12 cellular contexts compared by ENCODE assay signal in the genomic region with DNA sequence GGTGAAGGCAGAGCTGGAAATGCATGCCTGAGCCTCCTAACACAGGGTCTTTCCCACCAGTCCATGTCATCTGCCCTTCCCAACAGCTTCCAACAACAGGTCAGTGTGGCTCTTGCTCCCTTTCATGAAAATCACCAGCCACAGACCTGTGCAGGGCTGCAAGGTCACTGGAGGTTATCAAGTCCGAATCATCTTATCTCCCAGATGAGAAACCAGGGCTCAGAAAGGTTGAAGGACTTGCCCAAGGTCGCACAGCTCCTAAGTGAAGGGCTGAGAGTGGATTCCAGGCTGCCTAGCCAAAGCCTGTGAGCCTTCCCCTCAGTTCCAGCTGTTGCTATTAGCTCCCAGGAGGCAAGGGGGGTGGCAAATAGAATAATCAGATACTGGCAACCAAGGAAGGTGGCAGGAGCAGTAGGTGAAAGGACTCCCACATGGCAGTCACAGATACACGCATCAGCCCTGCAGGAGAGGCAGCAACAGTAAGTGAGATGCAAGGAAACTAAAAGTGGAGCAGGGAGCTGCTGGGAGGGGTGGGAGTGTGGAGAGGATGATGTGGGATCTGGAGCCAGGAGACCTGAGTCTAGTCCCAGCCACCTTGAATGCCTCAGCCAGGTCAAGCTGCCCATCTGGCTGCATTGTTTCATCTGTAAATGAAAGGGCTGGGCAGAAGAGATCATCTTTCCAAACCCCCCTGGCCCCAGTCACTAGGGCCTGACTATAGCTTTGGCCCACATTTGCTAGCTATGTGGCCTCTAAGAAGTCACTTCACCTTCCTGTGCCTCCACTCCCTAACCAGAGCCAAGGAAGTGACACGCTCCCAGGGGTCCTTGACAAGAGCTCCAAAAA.
DNase-seq lines count a peak whose midpoint lies in the region; ATAC-seq, FAIRE-seq and TF ChIP-seq lines count a peak whose summit lies in the region.
"Had no signal": no experiment of that assay in that cellular context is flagged by ENCODE, and none has a peak within 500 bp of the region (broad histone marks: within the 10 kb centered on the region; RNA-seq: fewer than 3 reads in every experiment).

No MANE protein-coding gene starts in this region.

- H2BK5ac ChIP-seq in IMR-90 (ENCODE audit: low read depth, low read length, poor library complexity, severe bottlenecking): no peak overlapping the region
- H2BK5ac ChIP-seq in H1 (ENCODE audit: low read depth, low read length): peak overlapping the region; percentile 7

- H3K23ac ChIP-seq in IMR-90 (ENCODE audit: low read depth, low read length): peak overlapping the region; percentile 50; the same call in 1 of the 2 replicates
- no peak overlapping the region for H3K23ac ChIP-seq in H1 (ENCODE audit: insufficient read length)

- DNase-seq in IMR-90 (no peak), H1 (ENCODE audit: low read depth in 1 of 2, low spot score in 2 of 2) (no peak), GM23248 (no peak), NCI-H2029 (lab: John Stamatoyannopoulos, UW) (no peak)
- no peak for DNase-seq in effector CD8-positive, alpha-beta T cell (lab: John Stamatoyannopoulos, UW)
- DNase-seq: activated T-cell treated with anti-CD3 and anti-CD28 coated beads, Interleukin-2, amount 50 U/mL, for 48 hours; CD8-positive, alpha-beta memory T cell; NCI-H146; RPMI8226 had no signal

- no peak overlapping the region for H2AFZ ChIP-seq in IMR-90 (replicated peaks; ENCODE audit: low read length, poor library complexity)
- no peak overlapping the region for H2AFZ ChIP-seq in H1 (ENCODE audit: low read length)
- no peak overlapping the region for H2AFZ ChIP-seq in parathyroid adenoma
- H2AFZ ChIP-seq in GM23248: no peak overlapping the region

- no peak for TF ChIP-seq POLR2A in IMR-90 (IDR thresholded peaks at IDR 0.05; ENCODE audit: low read depth, low read length)
- no peak for TF ChIP-seq POLR2A in H1 (IDR thresholded peaks at IDR 0.05; ENCODE audit: control extremely low read depth in 1 of 2, low read depth in 2 of 2, low read length in 2 of 2)

- TF ChIP-seq CTCF in C4-2B (conservative IDR thresholded peaks at IDR 0.05) (no peak), IMR-90 (conservative IDR thresholded peaks at IDR 0.05; ENCODE audit: low read depth, low read length) (no peak), H1 (IDR thresholded peaks at IDR 0.05; ENCODE audit: control extremely low read depth in 1 of 3, insufficient read depth in 1 of 3, low read depth in 1 of 3, low read length in 3 of 3) (no peak), parathyroid adenoma (IDR thresholded peaks at IDR 0.05) (no peak)

- peak overlapping the region; percentile 67 for H3K4ac ChIP-seq in IMR-90 (ENCODE audit: low read depth, low read length)
- H3K4ac ChIP-seq in H1 (replicated peaks; ENCODE audit: insufficient read length, low read depth, low read length): peak overlapping the region; percentile 48

- CTCF ChIA-PET in IMR-90 (lab: Yijun Ruan, JAX) (no interaction called here), H1 (lab: Charles Lee; ENCODE audit: partially characterized antibody) (interaction anchor here (0.7 to 4.2 kb wide), 17 partner anchors 9 to 210 kb away, joined by 3 to 39 read pairs (median 4); no protein-coding TSS in a partner anchor)

- H3K79me2 ChIP-seq in H1 (ENCODE audit: control insufficient read depth in 1 of 2, insufficient read depth in 2 of 2, low read length in 2 of 2) (peaks cover 16 to 97% of the 10 kb centered on the region in 2 experiments), parathyroid adenoma (peaks cover 3% of the 10 kb centered on the region), GM23248 (ENCODE audit: insufficient read depth) (peaks cover 78% of the 10 kb centered on the region)

- H4K5ac ChIP-seq in IMR-90 (ENCODE audit: low read depth, low read length) (peak overlapping the region; percentile 37; the same call in 1 of the 2 replicates), H1 (ENCODE audit: insufficient read length, low read depth, low read length) (no peak overlapping the region)

- in situ Hi-C loops in IMR-90 (cut with MboI; ENCODE audit: low sequenced_read_pairs): no loop called here
- in situ Hi-C loops in GM23248 (cut with MboI): no loop called here

- H4K91ac ChIP-seq in IMR-90 (ENCODE audit: insufficient read depth, low read depth, low read length): peak overlapping the region; percentile 30
- H4K91ac ChIP-seq in H1 (replicated peaks; ENCODE audit: insufficient read length, low read length): peak overlapping the region; percentile 56

- BruUV-seq in IMR-90 (replicated peaks; lab: Mats Ljungman, UMichigan): no TSS peak

- H2BK12ac ChIP-seq in H1 (ENCODE audit: low read depth, low read length): peak overlapping the region; percentile 12; the same call in 1 of the 2 replicates

- H2AK5ac ChIP-seq in IMR-90 (ENCODE audit: low read depth, low read length): peak overlapping the region; percentile 12
- H2AK5ac ChIP-seq in H1 (ENCODE audit: low read depth, low read length): 0 out of 2 replicates have a peak overlapping the region, but pooled peaks have one; percentile 76

- H3K27ac ChIP-seq in C4-2B (peak overlapping the region; percentile 18), IMR-90 (ENCODE audit: insufficient read depth, low read length) (peak overlapping the region; percentile 3; the same call in 1 of the 2 replicates), H1 (ENCODE audit: low read depth, low read length) (peak overlapping the region; percentile 39), parathyroid adenoma (peak overlapping the region; percentile 39), GM23248 (no peak overlapping the region)

- H4K20me1 ChIP-seq in IMR-90 (ENCODE audit: insufficient read depth, low read length) (peaks cover 25% of the 10 kb centered on the region; the same call in 1 of the 2 replicates), H1 (replicated peaks in 1 of 2; ENCODE audit: control insufficient read depth in 1 of 2, insufficient read depth in 2 of 2, low read length in 2 of 2) (peaks cover 13 to 51% of the 10 kb centered on the region in 2 experiments), GM23248 (ENCODE audit: insufficient read depth) (no peaks in the 10 kb centered on the region)

- TF ChIP-seq RAD21 in IMR-90 (IDR thresholded peaks at IDR 0.05; ENCODE audit: low read length): no peak
- no peak for TF ChIP-seq RAD21 in H1 (IDR thresholded peaks at IDR 0.05 in 1 of 2, conservative IDR thresholded peaks at IDR 0.05 in 1 of 2; ENCODE audit: low read depth in 2 of 2, low read length in 2 of 2)

- H2BK15ac ChIP-seq in IMR-90 (ENCODE audit: low read depth, low read length) (0 out of 3 replicates have a peak overlapping the region, but pooled peaks have one; percentile 42), H1 (ENCODE audit: low read length) (no peak overlapping the region)

- peaks cover 29% of the 10 kb centered on the region for H3F3A ChIP-seq in GM23248 (ENCODE audit: insufficient read depth)

- peak overlapping the region; percentile 41; the same call in 1 of the 2 replicates for H3K14ac ChIP-seq in IMR-90 (replicated peaks; ENCODE audit: low read depth, low read length)
- no peak overlapping the region for H3K14ac ChIP-seq in H1 (ENCODE audit: insufficient read length)

- 0 out of 2 replicates have a peak overlapping the region, but pooled peaks have one; percentile 18 for H2BK20ac ChIP-seq in IMR-90 (ENCODE audit: low read depth, low read length)
- no peak overlapping the region; the same call in 1 of the 2 replicates for H2BK20ac ChIP-seq in H1 (ENCODE audit: low read length)

- H3K27me3 ChIP-seq in IMR-90 (ENCODE audit: control insufficient read depth, insufficient read depth, low read length) (no peaks in the 10 kb centered on the region), H1 (replicated peaks in 1 of 4; ENCODE audit: control insufficient read depth in 3 of 4, extremely low read depth in 1 of 4, insufficient read depth in 3 of 4, low read length in 3 of 4) (no peaks in the 10 kb centered on the region), parathyroid adenoma (ENCODE audit: control insufficient read depth, insufficient read depth, low read length) (no peaks in the 10 kb centered on the region), GM23248 (replicated peaks; ENCODE audit: insufficient read depth) (no peaks in the 10 kb centered on the region)

- no peak for TF ChIP-seq EP300 in H1 (IDR thresholded peaks at IDR 0.05; ENCODE audit: borderline replicate concordance in 1 of 2, low read depth in 2 of 2, low read length in 2 of 2)

- H2BK120ac ChIP-seq in IMR-90 (ENCODE audit: low read depth, low read length): peak overlapping the region; percentile 35
- H2BK120ac ChIP-seq in H1 (replicated peaks; ENCODE audit: low read depth, low read length): peak overlapping the region; percentile 70

- dilution Hi-C loops in IMR-90 (cut with HindIII; ENCODE audit: low sequenced_read_pairs, unreplicated experiment): no loop called here

- H4K8ac ChIP-seq in IMR-90 (ENCODE audit: low read depth in 2 of 2, low read length in 2 of 2): peak overlapping the region in 1 of 2 experiments; percentile 6; a peak in 1 of 4 replicates
- H4K8ac ChIP-seq in H1 (ENCODE audit: extremely low read depth, insufficient read depth, low read length): no peak overlapping the region

- H3K36me3 ChIP-seq in IMR-90 (ENCODE audit: control insufficient read depth, insufficient read depth, low read length) (peaks cover 4% of the 10 kb centered on the region; the same call in 1 of the 2 replicates), H1 (ENCODE audit: control insufficient read depth in 2 of 4, insufficient read depth in 4 of 4, low read length in 3 of 4) (no peaks in the 10 kb centered on the region; a peak in 1 of 8 replicates), parathyroid adenoma (ENCODE audit: control insufficient read depth, insufficient read depth, low read length) (no peaks in the 10 kb centered on the region), GM23248 (ENCODE audit: low read depth) (no peaks in the 10 kb centered on the region)

- POLR2A ChIA-PET in IMR-90 (lab: Charles Lee; ENCODE audit: unreplicated experiment): no interaction called here
- POLR2A ChIA-PET in H1 (lab: Charles Lee; ENCODE audit: partially characterized antibody): interaction anchor here (0.5 to 3.6 kb wide), 11 partner anchors 9 to 167 kb away, joined by 3 to 11 read pairs (median 3); a partner anchor contains a TSS

- intact Hi-C loops in IMR-90 (cut with micrococcal nuclease): no loop called here

- H3K79me1 ChIP-seq in IMR-90 (ENCODE audit: low read depth in 1 of 2, low read length in 2 of 2) (peaks cover 58 to 82% of the 10 kb centered on the region in 2 experiments), H1 (ENCODE audit: low read depth, low read length) (peaks cover 41% of the 10 kb centered on the region)

- WGBS in IMR-90 (ENCODE audit: extremely low coverage in 2 of 2, insufficient read length in 1 of 2), 2 experiments: 100% methylated on average over 2 of the region's 4 CpGs; no CpG with 5 or more reads in 1 of the 2 experiments
- WGBS in H1 (ENCODE audit: extremely low coverage in 1 of 2, insufficient coverage in 1 of 2, insufficient read length in 1 of 2, insufficient replicate concordance in 2 of 2, low coverage in 1 of 2, low lambda C conversion rate in 2 of 2, missing lambda C conversion rate in 1 of 2), 2 experiments: 77% methylated on average over 4 of the region's 4 CpGs; no CpG with 5 or more reads in 1 of the 2 experiments
- WGBS in GM23248 (ENCODE audit: low coverage in 1 of 2, low lambda C conversion rate in 2 of 2, missing lambda C conversion rate in 2 of 2), 2 experiments: 85 to 87% methylated on average over 4 of the region's 4 CpGs

- no peaks in the 10 kb centered on the region for H3K23me2 ChIP-seq in H1 (ENCODE audit: low read depth, low read length)

- H3K4me1 ChIP-seq in IMR-90 (ENCODE audit: control insufficient read depth, insufficient read depth, low read length) (peaks cover 59% of the 10 kb centered on the region), H1 (replicated peaks in 1 of 4; ENCODE audit: control insufficient read depth in 3 of 4, insufficient read depth in 4 of 4, low read length in 3 of 4) (peaks cover 39 to 61% (median 51%) of the 10 kb centered on the region in 4 experiments), parathyroid adenoma (peaks cover 42% of the 10 kb centered on the region), GM23248 (ENCODE audit: insufficient read depth) (peaks cover 46% of the 10 kb centered on the region)

- H3K4me2 ChIP-seq in IMR-90 (ENCODE audit: low read depth, low read length) (no peak overlapping the region), H1 (ENCODE audit: insufficient read depth in 1 of 2, low read depth in 2 of 2, low read length in 2 of 2) (peak overlapping the region; percentile 3 to 47; a peak in 3 of 4 replicates), parathyroid adenoma (ENCODE audit: low read length) (no peak overlapping the region), GM23248 (ENCODE audit: unreplicated experiment) (no peak overlapping the region)

- peak overlapping the region; percentile 54 for H3K18ac ChIP-seq in IMR-90 (ENCODE audit: low read depth, low read length)
- peak overlapping the region; percentile 26; the same call in 1 of the 2 replicates for H3K18ac ChIP-seq in H1 (ENCODE audit: extremely low read depth, low read length)

- H3K9ac ChIP-seq in IMR-90 (ENCODE audit: low read depth, low read length): no peak overlapping the region
- H3K9ac ChIP-seq in H1 (replicated peaks in 1 of 4; ENCODE audit: extremely low read depth in 1 of 4, low read depth in 3 of 4, low read length in 3 of 4): no peak overlapping the region; a peak in 2 of 7 replicates
- no peak overlapping the region for H3K9ac ChIP-seq in parathyroid adenoma
- H3K9ac ChIP-seq in GM23248: no peak overlapping the region

- H3K9me2 ChIP-seq in GM23248 (ENCODE audit: insufficient read depth): no peaks in the 10 kb centered on the region

- ATAC-seq in IMR-90 (ENCODE audit: low read depth) (no peak), GM21717 (IDR thresholded peaks at IDR 0.05; ENCODE audit: unreplicated experiment) (no peak)

- H3K9me3 ChIP-seq in IMR-90 (ENCODE audit: control insufficient read depth, insufficient read depth, low read length) (no peaks in the 10 kb centered on the region), H1 (ENCODE audit: insufficient read depth in 2 of 2, low read depth in 1 of 2, low read length in 1 of 2) (no peaks in the 10 kb centered on the region), parathyroid adenoma (ENCODE audit: control insufficient read depth, low read length) (no peaks in the 10 kb centered on the region), GM23248 (ENCODE audit: low read depth) (no peaks in the 10 kb centered on the region)

- H3K9me1 ChIP-seq in IMR-90 (ENCODE audit: insufficient read depth, low read length): peaks cover 40% of the 10 kb centered on the region

- peak overlapping the region; percentile 37 for H2AK9ac ChIP-seq in IMR-90 (replicated peaks; ENCODE audit: low read depth, low read length, poor library complexity)

- no peak overlapping the region for H3K4me3 ChIP-seq in IMR-90 (ENCODE audit: insufficient read depth, low read depth, low read length)
- no peak overlapping the region for H3K4me3 ChIP-seq in H1 (ENCODE audit: extremely low read depth in 1 of 4, insufficient read depth in 2 of 4, low read depth in 3 of 4, low read length in 4 of 4)
- no peak overlapping the region for H3K4me3 ChIP-seq in parathyroid adenoma (ENCODE audit: low read depth, low read length)
- no peak overlapping the region for H3K4me3 ChIP-seq in GM23248

- no peak for FAIRE-seq in H1 (lab: Jason Lieb, UNC)

- H3K56ac ChIP-seq in IMR-90 (ENCODE audit: extremely low read depth, insufficient read depth, low read length) (no peak overlapping the region), H1 (replicated peaks; ENCODE audit: insufficient read length, low read depth, low read length) (no peak overlapping the region)

Comparison
In these comparisons a context has a peak if more than half of its experiments do, and no peak if none do; other contexts are left out.
1. H3K4me2 ChIP-seq: peak in H1 (2 of 2); none in IMR-90 (single experiment), parathyroid adenoma (single experiment) and GM23248 (single experiment).